Comparison of ENCODE assay signal across 8 cellular contexts in the genomic region with DNA sequence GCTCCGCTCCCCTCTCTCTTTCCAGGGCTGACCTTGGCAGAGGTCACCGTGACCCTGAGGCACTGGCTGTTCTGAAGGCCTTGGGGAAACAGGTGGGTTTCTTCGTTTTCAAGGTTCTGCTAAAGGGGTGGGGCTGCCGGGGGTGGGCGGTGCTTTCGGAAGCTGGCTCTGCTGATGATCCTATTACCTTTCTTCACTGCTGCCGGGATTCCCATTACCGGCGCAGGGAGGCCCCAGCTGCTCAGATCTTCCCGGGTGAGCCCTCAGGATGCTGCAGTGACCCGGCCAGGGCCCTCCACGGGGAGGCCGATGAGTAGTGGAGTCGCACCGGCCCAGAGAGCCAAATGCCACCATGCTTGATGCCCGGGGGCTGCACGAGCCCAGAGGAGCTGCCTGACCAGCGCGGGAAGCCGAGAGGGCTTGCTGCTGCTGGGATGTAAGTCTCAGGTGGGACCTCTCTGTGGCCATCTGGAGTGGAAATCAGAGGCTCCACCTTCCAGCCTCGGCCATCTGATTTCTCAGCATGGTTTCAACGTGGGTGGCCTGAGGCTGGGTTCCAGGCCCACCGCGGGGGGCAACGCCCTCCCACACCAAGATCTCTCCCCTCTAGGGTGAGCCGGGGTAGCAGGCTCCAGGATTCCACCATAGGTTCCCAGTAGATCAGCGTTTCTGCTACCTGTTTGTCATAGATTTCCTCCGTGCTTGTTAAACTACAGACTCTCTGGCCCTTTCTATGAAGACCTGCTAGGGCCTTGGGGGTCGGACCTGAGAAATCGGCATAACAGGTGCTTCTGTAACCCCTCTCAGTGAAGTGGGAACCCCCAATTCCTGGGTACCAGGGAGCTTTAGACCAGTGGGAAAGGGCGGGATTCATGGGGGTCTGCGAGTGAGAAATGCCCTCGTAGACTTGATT. TPM values are rescaled to one million over a fixed set of nuclear protein-coding genes. Genes with fewer than 3 reads are reported as not detected.
DNase-seq lines count a peak whose midpoint lies in the region; ATAC-seq and TF ChIP-seq lines count a peak whose summit lies in the region.

No MANE protein-coding gene starts in this region.

- no peak overlapping the region for H3K9ac ChIP-seq in MM.1S (ENCODE audit: low read length)

- no peaks in the 10 kb centered on the region for H3K27me3 Mint-ChIP-seq in CD8-positive, alpha-beta T cell (ENCODE audit: low read depth)
- H3K27me3 Mint-ChIP-seq in chondrocyte (ENCODE audit: low read depth) = peaks cover 18% of the 10 kb centered on the region
- H3K27me3 Mint-ChIP-seq in natural killer cell (ENCODE audit: low read depth in 2 of 2) = no peaks in the 10 kb centered on the region

- no peak overlapping the region for H3K27ac Mint-ChIP-seq in CD8-positive, alpha-beta T cell
- H3K27ac Mint-ChIP-seq in chondrocyte (ENCODE audit: unreplicated experiment) = no peak overlapping the region
- H3K27ac Mint-ChIP-seq in natural killer cell = peak overlapping the region; percentile 34 to 78

- H3K9me3 Mint-ChIP-seq in CD8-positive, alpha-beta T cell = no peaks in the 10 kb centered on the region
- no peaks in the 10 kb centered on the region for H3K9me3 Mint-ChIP-seq in chondrocyte (ENCODE audit: low read depth)
- no peaks in the 10 kb centered on the region for H3K9me3 Mint-ChIP-seq in natural killer cell

- H3K27me3 ChIP-seq in CD8-positive, alpha-beta T cell (ENCODE audit: insufficient read depth, low read length) = no peaks in the 10 kb centered on the region
- H3K27me3 ChIP-seq in MM.1S (replicated peaks; ENCODE audit: insufficient read depth, low read length) = no peaks in the 10 kb centered on the region

- H3F3A ChIP-seq in MM.1S (ENCODE audit: insufficient read depth, low read length) = no peaks in the 10 kb centered on the region

- TF ChIP-seq CTCF in CD8-positive, alpha-beta T cell (IDR thresholded peaks at IDR 0.05) = no peak
- TF ChIP-seq CTCF in MM.1S (IDR thresholded peaks at IDR 0.05; ENCODE audit: low read length) = no peak
- no peak for TF ChIP-seq CTCF in chondrocyte (IDR thresholded peaks at IDR 0.05)
- no peak for TF ChIP-seq CTCF in natural killer cell (IDR thresholded peaks at IDR 0.05)

- POLR2A ChIA-PET in CD8-positive, alpha-beta T cell (lab: Charles Lee) = interaction anchor here (1.0 to 1.1 kb wide), 2 partner anchors 40 to 83 kb away, joined by 3 read pairs; no protein-coding TSS in a partner anchor

- H3K4me1 ChIP-seq in CD8-positive, alpha-beta T cell (ENCODE audit: insufficient read depth, low read length) = peaks cover 7% of the 10 kb centered on the region
- H3K4me1 ChIP-seq in MM.1S (ENCODE audit: low read length) = no peaks in the 10 kb centered on the region

- H3K9me3 ChIP-seq in CD8-positive, alpha-beta T cell (ENCODE audit: low read length) = no peaks in the 10 kb centered on the region
- H3K9me3 ChIP-seq in MM.1S (replicated peaks; ENCODE audit: insufficient read depth, low read length) = no peaks in the 10 kb centered on the region

- peak overlapping the region; percentile 98 for H2AFZ ChIP-seq in MM.1S (ENCODE audit: low read length)

- no peaks in the 10 kb centered on the region for H4K20me1 ChIP-seq in MM.1S (ENCODE audit: insufficient read depth, low read length)

- intact Hi-C loops in CD8-positive, alpha-beta T cell (cut with DNase I, micrococcal nuclease) = loop anchor here in 1 of 2 experiments (5.0 kb wide), 1 partner anchor 38 kb away; no protein-coding TSS in a partner anchor
- intact Hi-C loops in natural killer cell (cut with micrococcal nuclease) = loop anchor here (5.0 kb wide), 1 partner anchor 38 kb away; no protein-coding TSS in a partner anchor

- H3K4me1 Mint-ChIP-seq in CD8-positive, alpha-beta T cell (ENCODE audit: low read depth) = peaks cover 7% of the 10 kb centered on the region
- peaks cover 8% of the 10 kb centered on the region for H3K4me1 Mint-ChIP-seq in chondrocyte (ENCODE audit: low read depth)
- peaks cover 18 to 44% of the 10 kb centered on the region in 2 donors for H3K4me1 Mint-ChIP-seq in natural killer cell

- DNase-seq in CD8-positive, alpha-beta T cell = no peak
- DNase-seq in MM.1S (no peak), chondrocyte (ENCODE audit: low spot score) (no peak), natural killer cell (no peak), cerebellar nuclear complex (lab: John Stamatoyannopoulos, UW) (no peak), middle frontal gyrus (ENCODE audit: extremely low spot score, low spot score) (no peak)
- no peak for DNase-seq in stimulated activated CD4-positive, alpha-beta T cell treated with anti-CD3 and anti-CD28 coated beads, Interleukin-2, amount 100 ng/mL, for 48 hours

- H3K27ac ChIP-seq in CD8-positive, alpha-beta T cell (ENCODE audit: low read depth, low read length) = no peak overlapping the region
- H3K27ac ChIP-seq in MM.1S (ENCODE audit: low read length) = no peak overlapping the region

- peak overlapping the region; percentile 98; the same call in 1 of the 2 replicates for H3K4me2 ChIP-seq in MM.1S (ENCODE audit: low read depth, low read length)

- no peak for ATAC-seq in CD8-positive, alpha-beta T cell
- ATAC-seq in natural killer cell (no peak), GM21423 (IDR thresholded peaks at IDR 0.05; ENCODE audit: unreplicated experiment) (no peak)

- H3K9me2 ChIP-seq in MM.1S (replicated peaks; ENCODE audit: insufficient read depth, low read length) = no peaks in the 10 kb centered on the region

- no peaks in the 10 kb centered on the region for H3K79me2 ChIP-seq in MM.1S (ENCODE audit: low read length)

- H3K36me3 Mint-ChIP-seq in CD8-positive, alpha-beta T cell = no peaks in the 10 kb centered on the region
- H3K36me3 Mint-ChIP-seq in chondrocyte (ENCODE audit: low read depth) (no peaks in the 10 kb centered on the region), natural killer cell (no peaks in the 10 kb centered on the region)

- H3K36me3 ChIP-seq in CD8-positive, alpha-beta T cell (ENCODE audit: insufficient read depth, low read length) = no peaks in the 10 kb centered on the region
- no peaks in the 10 kb centered on the region for H3K36me3 ChIP-seq in MM.1S (replicated peaks; ENCODE audit: insufficient read depth, low read length)

- CTCF ChIA-PET in CD8-positive, alpha-beta T cell (lab: Charles Lee) = interaction anchor here (0.7 to 2.8 kb wide), 10 partner anchors 17 to 114 kb away, joined by 3 to 11 read pairs (median 4); no protein-coding TSS in a partner anchor

- H3K4me3 Mint-ChIP-seq in CD8-positive, alpha-beta T cell = peak overlapping the region; percentile 77
- H3K4me3 Mint-ChIP-seq in chondrocyte (ENCODE audit: unreplicated experiment) (peak overlapping the region; percentile 65), natural killer cell (peak overlapping the region; percentile 82)

- peak overlapping the region; percentile 55 for H3K4me3 ChIP-seq in CD8-positive, alpha-beta T cell (ENCODE audit: low read depth, low read length)
- H3K4me3 ChIP-seq in MM.1S (ENCODE audit: low read length) = peak overlapping the region; percentile 67; the same call in 1 of the 2 replicates

RNA-seq across cellular contexts. Expression of a gene that starts 21.6 kb away (rescaled TPM):
- total RNA-seq in CD8-positive, alpha-beta T cell = 100 to 1,000 TPM; 117 to 126 TPM
- total RNA-seq in chondrocyte (8.8 to 11.8 TPM (median 9.1 TPM) in 3 replicates), natural killer cell (100 to 1,000 TPM; 479 to 591 (median 512) TPM)

Comparison
In these comparisons a context has a peak if more than half of its experiments do, and no peak if none do; other contexts are left out.
1. H3K27ac Mint-ChIP-seq: peak in natural killer cell (2 of 2); none in CD8-positive, alpha-beta T cell (single experiment) and chondrocyte (single experiment).
2. Peak in every context shown above with its lines, with median percentiles within 50 percentile points of each other: H3K4me3 Mint-ChIP-seq.